Comparison of ENCODE assay signal across 23 cellular contexts in genomic region chr1:29956343-29957030, GRCh38.
"Had no signal": no experiment of that assay in that cellular context is flagged by ENCODE, and none has a peak within 500 bp of the region (broad histone marks: within the 10 kb centered on the region; RNA-seq: fewer than 3 reads in every experiment).

No MANE protein-coding gene starts in this region.

- FAIRE-seq: K562, TTC549 had no signal

- H3K27me3 ChIP-seq: ascending aorta, body of pancreas had no signal

- H3K4me1 ChIP-seq: ascending aorta, body of pancreas had no signal

- ATAC-seq: activated naive CD8-positive, alpha-beta T cell treated with anti-CD3 and anti-CD28 coated beads, Interleukin-2, amount 50 U/mL, for 24 hours; body of pancreas; K562; T-cell had no signal

- H3K27ac ChIP-seq: ascending aorta, body of pancreas had no signal

- DNase-seq: activated B cell treated with CpG ODN at 0.5 μM for 24 hours; activated CD4-positive, alpha-beta memory T cell treated with anti-CD3 and anti-CD28 coated beads, Interleukin-2, amount 10 ng/mL, durations not matched to agents 7 days and 5 days; activated CD4-positive, alpha-beta T cell treated with anti-CD3 and anti-CD28 coated beads, Interleukin-2, amount 50 U/mL, for 1 hour; activated naive CD4-positive, alpha-beta T cell; activated naive CD8-positive, alpha-beta T cell treated with anti-CD3 and anti-CD28 coated beads, Interleukin-2, amount 50 U/mL, for 24 hours; activated T-cell treated with anti-CD3 and anti-CD28 coated beads for 4 hours; activated T-cell treated with anti-CD3 and anti-CD28 coated beads, Interleukin-2, amount 50 U/mL, for 48 hours; amniotic stem cell; body of pancreas; Karpas-422; NCI-H1048; NCI-H2029 treated with DMSO at 0.1 percent for 48 hours; NCI-H345; NCI-H510A; NCI-H526 treated with DMSO at 0.1 percent for 48 hours; SIG-M5; T-cell; T-helper 2 cell; T1000 had no signal

- H3K27ac Mint-ChIP-seq: activated B cell treated with CpG ODN at 0.5 μM for 24 hours; activated CD4-positive, alpha-beta memory T cell treated with anti-CD3 and anti-CD28 coated beads, Interleukin-2, amount 10 ng/mL, durations not matched to agents 7 days and 5 days; activated naive CD8-positive, alpha-beta T cell treated with anti-CD3 and anti-CD28 coated beads, Interleukin-2, amount 50 U/mL, for 24 hours; T-cell had no signal

- H3K36me3 ChIP-seq: ascending aorta had no signal

- H3K4me1 Mint-ChIP-seq: activated B cell treated with CpG ODN at 0.5 μM for 24 hours; activated CD4-positive, alpha-beta memory T cell treated with anti-CD3 and anti-CD28 coated beads, Interleukin-2, amount 10 ng/mL, durations not matched to agents 7 days and 5 days; activated naive CD8-positive, alpha-beta T cell treated with anti-CD3 and anti-CD28 coated beads, Interleukin-2, amount 50 U/mL, for 24 hours; T-cell had no signal

- H3K4me3 ChIP-seq: ascending aorta, body of pancreas, K562 had no signal

- H3K4me3 Mint-ChIP-seq: activated B cell treated with CpG ODN at 0.5 μM for 24 hours; activated CD4-positive, alpha-beta memory T cell treated with anti-CD3 and anti-CD28 coated beads, Interleukin-2, amount 10 ng/mL, durations not matched to agents 7 days and 5 days; activated naive CD8-positive, alpha-beta T cell treated with anti-CD3 and anti-CD28 coated beads, Interleukin-2, amount 50 U/mL, for 24 hours; T-cell had no signal

- H3K36me3 Mint-ChIP-seq: activated naive CD4-positive, alpha-beta T cell treated with anti-CD3 and anti-CD28 coated beads, Interleukin-2, amount 50 U/mL, for 72 hours; T-cell had no signal

- H3K9me3 ChIP-seq: ascending aorta, body of pancreas had no signal

- H3K9me3 Mint-ChIP-seq: activated B cell treated with CpG ODN at 0.5 μM for 24 hours; activated CD4-positive, alpha-beta memory T cell treated with anti-CD3 and anti-CD28 coated beads, Interleukin-2, amount 10 ng/mL, durations not matched to agents 7 days and 5 days; activated naive CD8-positive, alpha-beta T cell treated with anti-CD3 and anti-CD28 coated beads, Interleukin-2, amount 50 U/mL, for 24 hours; T-cell had no signal
